28 cellular contexts compared by ENCODE assay signal in genomic region chr2:156818221-156818620, GRCh38.
"Had no signal": no experiment of that assay in that cellular context is flagged by ENCODE, and none has a peak within 500 bp of the region (broad histone marks: within the 10 kb centered on the region; RNA-seq: fewer than 3 reads in every experiment).

No MANE protein-coding gene starts in this region.

- DNase-seq: activated CD4-positive, alpha-beta T cell treated with anti-CD3 and anti-CD28 coated beads for 1 hour; activated CD4-positive, alpha-beta T cell treated with anti-CD3 and anti-CD28 coated beads, Interleukin-2, amount 50 U/mL, for 1 hour; activated CD8-positive, alpha-beta memory T cell treated with anti-CD3 and anti-CD28 coated beads for 24 hours; activated effector memory CD4-positive, alpha-beta T cell treated with anti-CD3 and anti-CD28 coated beads, Interleukin-2, amount 50 U/mL, for 16 hours; activated naive CD4-positive, alpha-beta T cell treated with anti-CD3 and anti-CD28 coated beads for 36 hours; activated naive CD8-positive, alpha-beta T cell treated with anti-CD3 and anti-CD28 coated beads for 36 hours; adrenal gland; body of pancreas; dermis blood vessel endothelial cell; effector CD4-positive, alpha-beta T cell; left ventricle myocardium inferior; naive B cell; nephron progenitor cell; stimulated activated CD4-positive, alpha-beta T cell treated with anti-CD3 and anti-CD28 coated beads, Interleukin-4, amount 100 ng/mL, for 24 hours; stomach; T-helper 17 cell; T1000; thyroid gland; upper lobe of right lung had no signal

- H3K27me3 ChIP-seq: adrenal gland, body of pancreas, neutrophil, stomach, thyroid gland, upper lobe of right lung had no signal

- ATAC-seq: body of pancreas; sciatic nerve; stimulated activated effector memory CD8-positive, alpha-beta T cell treated with anti-CD3 and anti-CD28 coated beads, Interleukin-12 subunit alpha, Interleukin-12 subunit beta, amount 100 ng/mL, for 72 hours; T-helper 17 cell; upper lobe of right lung had no signal

- H3K9me3 ChIP-seq: adrenal gland, body of pancreas, left ventricle myocardium inferior, neutrophil, stomach, thyroid gland, upper lobe of right lung had no signal

- H3K27ac ChIP-seq: body of pancreas, left ventricle myocardium inferior, neutrophil, skin epidermis, stomach, thyroid gland, upper lobe of right lung had no signal

- H3K4me3 ChIP-seq: adrenal gland, body of pancreas, left ventricle myocardium inferior, lung, skin epidermis, stomach, thyroid gland, upper lobe of right lung had no signal

- FAIRE-seq: colon, endometrium, frontal cortex, islet of Langerhans had no signal

- H3K36me3 ChIP-seq: adrenal gland, left ventricle myocardium inferior, neutrophil, stomach, thyroid gland, upper lobe of right lung had no signal

- H3K4me1 ChIP-seq: body of pancreas, thyroid gland, upper lobe of right lung had no signal
